Comparison of ENCODE assay signal across 2 cellular contexts in genomic region chr12:78185109-78185508, GRCh38.
A peak's percentile ranks its signal among the peaks of the same experiment; 100 is the strongest.
TF ChIP-seq lines count a peak whose summit lies in the region.

No MANE protein-coding gene starts in this region.

TF ChIP-seq in SK-N-SH, 30 proteins besides CTCF, POLR2A, EP300 and RAD21 (continued from another document):
- TF ChIP-seq PBX3 (IDR thresholded peaks at IDR 0.05) (peak; percentile 86), TEAD4 (IDR thresholded peaks at IDR 0.05; ENCODE audit: borderline replicate concordance, insufficient read depth) (peak; percentile 27; the same call in 1 of the 2 replicates), RFX5 (IDR thresholded peaks at IDR 0.05; ENCODE audit: low read length) (no peak), TCF12 (IDR thresholded peaks at IDR 0.05) (peak; percentile 76), SMC3 (IDR thresholded peaks at IDR 0.05; ENCODE audit: low read depth, low read length) (no peak), FOSL2 (IDR thresholded peaks at IDR 0.05; ENCODE audit: borderline replicate concordance, low read depth) (peak; percentile 73; the same call in 1 of the 2 replicates), YY1 (IDR thresholded peaks at IDR 0.05; ENCODE audit: low read depth) (no peak), NFIC (IDR thresholded peaks at IDR 0.05; ENCODE audit: borderline replicate concordance) (peak; percentile 56; the same call in 1 of the 2 replicates), MXI1 (IDR thresholded peaks at IDR 0.05; ENCODE audit: low read depth, low read length) (no peak), JUND (IDR thresholded peaks at IDR 0.05) (peak; percentile 80)

TF ChIP-seq in SK-N-SH treated with all-trans-retinoic acid at 6 μM for 48 hours, 23 proteins besides CTCF, POLR2A, EP300 and RAD21 (continued from another document):
- TF ChIP-seq PATZ1 (CRISPR knock-in tag; IDR thresholded peaks at IDR 0.05; ENCODE audit: borderline replicate concordance) (no peak), ZFP3 (CRISPR knock-in tag; IDR thresholded peaks at IDR 0.05) (no peak), BACH2 (CRISPR knock-in tag; IDR thresholded peaks at IDR 0.05; ENCODE audit: borderline replicate concordance) (no peak)
